Comparison of ENCODE assay signal across 1 cellular context in the genomic region with DNA sequence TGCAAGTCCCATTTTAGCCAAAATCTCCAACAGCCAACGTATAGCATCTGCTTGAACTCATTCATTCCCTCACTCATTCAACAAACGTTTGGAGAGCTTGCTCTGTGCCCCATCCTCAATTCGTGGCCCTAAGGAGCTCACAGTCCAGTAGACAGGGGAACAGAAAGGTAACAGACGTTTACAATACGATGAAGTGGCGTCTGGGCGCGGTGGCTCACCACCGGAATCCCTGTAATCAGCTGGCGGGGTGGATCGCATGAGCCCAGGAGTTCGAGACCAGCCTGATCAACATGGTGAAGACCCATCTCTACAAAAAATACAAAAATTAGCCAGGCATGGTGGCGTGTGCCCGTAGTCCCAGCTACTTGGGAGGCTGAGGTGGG.
TF ChIP-seq lines count a peak whose summit lies in the region.

No MANE protein-coding gene starts in this region.

TF ChIP-seq in WTC11, 78 proteins besides CTCF, POLR2A, EP300 and RAD21 (continued from another document):
- TF ChIP-seq ARID4B (CRISPR knock-in tag; IDR thresholded peaks at IDR 0.05; ENCODE audit: borderline replicate concordance) (no peak), STAT6 (CRISPR knock-in tag; conservative IDR thresholded peaks at IDR 0.05; ENCODE audit: low read depth) (no peak), ZNF263 (CRISPR knock-in tag; IDR thresholded peaks at IDR 0.05; ENCODE audit: low read depth) (no peak), NR1H2 (CRISPR knock-in tag; IDR thresholded peaks at IDR 0.05) (no peak), ZNF423 (CRISPR knock-in tag; IDR thresholded peaks at IDR 0.05) (no peak)
- TF ChIP-seq, protein P1, sequence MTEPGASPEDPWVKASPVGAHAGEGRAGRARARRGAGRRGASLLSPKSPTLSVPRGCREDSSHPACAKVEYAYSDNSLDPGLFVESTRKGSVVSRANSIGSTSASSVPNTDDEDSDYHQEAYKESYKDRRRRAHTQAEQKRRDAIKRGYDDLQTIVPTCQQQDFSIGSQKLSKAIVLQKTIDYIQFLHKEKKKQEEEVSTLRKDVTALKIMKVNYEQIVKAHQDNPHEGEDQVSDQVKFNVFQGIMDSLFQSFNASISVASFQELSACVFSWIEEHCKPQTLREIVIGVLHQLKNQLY (CRISPR knock-in tag; IDR thresholded peaks at IDR 0.05) = no peak
- TF ChIP-seq, protein P2, sequence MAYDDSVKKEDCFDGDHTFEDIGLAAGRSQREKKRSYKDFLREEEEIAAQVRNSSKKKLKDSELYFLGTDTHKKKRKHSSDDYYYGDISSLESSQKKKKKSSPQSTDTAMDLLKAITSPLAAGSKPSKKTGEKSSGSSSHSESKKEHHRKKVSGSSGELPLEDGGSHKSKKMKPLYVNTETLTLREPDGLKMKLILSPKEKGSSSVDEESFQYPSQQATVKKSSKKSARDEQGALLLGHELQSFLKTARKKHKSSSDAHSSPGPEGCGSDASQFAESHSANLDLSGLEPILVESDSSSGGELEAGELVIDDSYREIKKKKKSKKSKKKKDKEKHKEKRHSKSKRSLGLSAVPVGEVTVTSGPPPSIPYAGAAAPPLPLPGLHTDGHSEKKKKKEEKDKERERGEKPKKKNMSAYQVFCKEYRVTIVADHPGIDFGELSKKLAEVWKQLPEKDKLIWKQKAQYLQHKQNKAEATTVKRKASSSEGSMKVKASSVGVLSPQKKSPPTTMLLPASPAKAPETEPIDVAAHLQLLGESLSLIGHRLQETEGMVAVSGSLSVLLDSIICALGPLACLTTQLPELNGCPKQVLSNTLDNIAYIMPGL (CRISPR knock-in tag; IDR thresholded peaks at IDR 0.05) = no peak
